9 cellular contexts compared by ENCODE assay signal in genomic region chr10:96025566-96025965, GRCh38. TPM values are rescaled to one million over a fixed set of nuclear protein-coding genes. Genes with fewer than 3 reads are reported as not detected.
A peak's percentile ranks its signal among the peaks of the same experiment; 100 is the strongest.
DNase-seq lines count a peak whose midpoint lies in the region; ATAC-seq and TF ChIP-seq lines count a peak whose summit lies in the region.
"Had no signal": no experiment of that assay in that cellular context is flagged by ENCODE, and none has a peak within 500 bp of the region (broad histone marks: within the 10 kb centered on the region; RNA-seq: fewer than 3 reads in every experiment).

No MANE protein-coding gene starts in this region.

- no peaks in the 10 kb centered on the region for H3K79me2 ChIP-seq in osteoblast (ENCODE audit: insufficient read depth, low read length)

- no peak overlapping the region for H3K4me3 ChIP-seq in osteoblast (ENCODE audit: insufficient read depth, low read length)

- H3K4me1 Mint-ChIP-seq in activated naive CD8-positive, alpha-beta T cell treated with anti-CD3 and anti-CD28 coated beads, Interleukin-2, amount 50 U/mL, for 24 hours = no peaks in the 10 kb centered on the region

- no peaks in the 10 kb centered on the region for H3K36me3 ChIP-seq in osteoblast (ENCODE audit: insufficient read depth, low read length)

- H3K9me3 ChIP-seq in osteoblast (ENCODE audit: low read depth, low read length) = no peaks in the 10 kb centered on the region

- no peaks in the 10 kb centered on the region for H3K36me3 Mint-ChIP-seq in activated naive CD8-positive, alpha-beta T cell treated with anti-CD3 and anti-CD28 coated beads, Interleukin-2, amount 50 U/mL, for 24 hours (ENCODE audit: low read depth)

- peak; percentile 28 for TF ChIP-seq CTCF in osteoblast (IDR thresholded peaks at IDR 0.05; ENCODE audit: extremely low read depth, low read depth, low read length)

- no peak overlapping the region for H3K27ac Mint-ChIP-seq in activated naive CD8-positive, alpha-beta T cell treated with anti-CD3 and anti-CD28 coated beads, Interleukin-2, amount 50 U/mL, for 24 hours

- H3K4me3 Mint-ChIP-seq in activated naive CD8-positive, alpha-beta T cell treated with anti-CD3 and anti-CD28 coated beads, Interleukin-2, amount 50 U/mL, for 24 hours = no peak overlapping the region

- H4K20me1 ChIP-seq in osteoblast (ENCODE audit: insufficient read depth, low read length) = no peaks in the 10 kb centered on the region

- H3K27me3 Mint-ChIP-seq in activated naive CD8-positive, alpha-beta T cell treated with anti-CD3 and anti-CD28 coated beads, Interleukin-2, amount 50 U/mL, for 24 hours = no peaks in the 10 kb centered on the region

- no peak overlapping the region for H3K4me2 ChIP-seq in osteoblast (ENCODE audit: insufficient read depth, low read length)

- DNase-seq in NCI-H146 (lab: John Stamatoyannopoulos, UW) (peak; percentile 3), NCI-H146 treated with DMSO at 0.1 percent for 48 hours (lab: John Stamatoyannopoulos, UW; ENCODE audit: unreplicated experiment) (no peak), osteoblast (ENCODE audit: insufficient read length, low spot score, missing footprints) (no peak)
- DNase-seq in activated naive CD8-positive, alpha-beta T cell treated with anti-CD3 and anti-CD28 coated beads, Interleukin-2, amount 50 U/mL, for 24 hours = no peak
- no peak for DNase-seq in effector CD8-positive, alpha-beta T cell (lab: John Stamatoyannopoulos, UW)
- DNase-seq in stimulated activated CD8-positive, alpha-beta memory T cell treated with anti-CD3 and anti-CD28 coated beads, Interleukin-4, amount 100 ng/mL, for 48 hours = no peak
- DNase-seq: NCI-H1436 had no signal

- no peaks in the 10 kb centered on the region for H3K4me1 ChIP-seq in osteoblast (ENCODE audit: insufficient read depth, low read length)

- no peaks in the 10 kb centered on the region for H3K9me3 Mint-ChIP-seq in activated naive CD8-positive, alpha-beta T cell treated with anti-CD3 and anti-CD28 coated beads, Interleukin-2, amount 50 U/mL, for 24 hours

- no peak overlapping the region for H2AFZ ChIP-seq in osteoblast (ENCODE audit: low read length)

- no peak overlapping the region for H3K27ac ChIP-seq in osteoblast (ENCODE audit: low read depth, low read length)

- H3K27me3 ChIP-seq in osteoblast (ENCODE audit: insufficient read depth, low read length) = no peaks in the 10 kb centered on the region

- peak; percentile 70 for ATAC-seq in HG03354 (IDR thresholded peaks at IDR 0.05; ENCODE audit: poor library complexity, severe bottlenecking, unreplicated experiment)
- ATAC-seq in activated naive CD8-positive, alpha-beta T cell treated with anti-CD3 and anti-CD28 coated beads, Interleukin-2, amount 50 U/mL, for 24 hours = peak; percentile 33
- no peak for ATAC-seq in HG03378 (IDR thresholded peaks at IDR 0.05; ENCODE audit: unreplicated experiment)

RNA-seq across cellular contexts. Expression of gene CCNJ, which starts 17.8 kb away (rescaled TPM):
- 5.6 and 5.8 TPM in 2 replicates for total RNA-seq in osteoblast
